Comparison of ENCODE assay signal across 8 cellular contexts in genomic region chr11:3163241-3163981, GRCh38. TPM values are rescaled to one million over a fixed set of nuclear protein-coding genes. Genes with fewer than 3 reads are reported as not detected.
DNase-seq lines count a peak whose midpoint lies in the region; ATAC-seq and TF ChIP-seq lines count a peak whose summit lies in the region.

No MANE protein-coding gene starts in this region.

- TF ChIP-seq CTCF in smooth muscle cell (IDR thresholded peaks at IDR 0.05; ENCODE audit: borderline replicate concordance, insufficient read depth, poor library complexity, severe bottlenecking): no peak

- no peaks in the 10 kb centered on the region for H3F3A ChIP-seq in smooth muscle cell (ENCODE audit: low read depth)

- H2AFZ ChIP-seq in smooth muscle cell (ENCODE audit: low read depth): no peak overlapping the region

- peaks cover 15% of the 10 kb centered on the region for H3K27me3 Mint-ChIP-seq in activated T-helper 17 cell treated with anti-CD3 and anti-CD28 coated beads, Interleukin-2, amount 50 U/mL, for 72 hours

- H3K4me3 Mint-ChIP-seq in activated T-helper 17 cell treated with anti-CD3 and anti-CD28 coated beads, Interleukin-2, amount 50 U/mL, for 72 hours: peak overlapping the region; percentile 45

- H3K9me3 ChIP-seq in right cardiac atrium (ENCODE audit: control insufficient read depth, low read length) (no peaks in the 10 kb centered on the region), smooth muscle cell (replicated peaks; ENCODE audit: low read depth) (no peaks in the 10 kb centered on the region)

- H3K79me2 ChIP-seq in smooth muscle cell (ENCODE audit: low read depth): peaks cover 55% of the 10 kb centered on the region

- peaks cover 16% of the 10 kb centered on the region for H3K4me1 ChIP-seq in right cardiac atrium (ENCODE audit: control insufficient read depth, insufficient read depth, low read length)
- H3K4me1 ChIP-seq in smooth muscle cell (ENCODE audit: low read depth): peaks cover 35% of the 10 kb centered on the region

- no peak overlapping the region for H3K27ac Mint-ChIP-seq in activated T-helper 17 cell treated with anti-CD3 and anti-CD28 coated beads, Interleukin-2, amount 50 U/mL, for 72 hours

- DNase-seq in HUDEP-2 (lab: John Stamatoyannopoulos, UW; ENCODE audit: unreplicated experiment in 76 of 76) (peak in 44 of 76 experiments; percentile 2 to 61 (median 32)), right cardiac atrium (peak in 2 of 3 donors; percentile 11 to 46), smooth muscle cell (lab: John Stamatoyannopoulos, UW; ENCODE audit: unreplicated experiment) (no peak), DMS79 treated with DMSO at 0.1 percent for 48 hours (lab: John Stamatoyannopoulos, UW) (no peak), cortex of kidney (lab: John Stamatoyannopoulos, UW) (no peak)
- DNase-seq in NK-92 treated with Interleukin-12 subunit alpha and Interleukin-12 subunit beta, amount 100 ng/mL, for 24 hours (lab: John Stamatoyannopoulos, UW): no peak

- peak overlapping the region; percentile 100 for H3K4me2 ChIP-seq in smooth muscle cell

- H3K4me1 Mint-ChIP-seq in activated T-helper 17 cell treated with anti-CD3 and anti-CD28 coated beads, Interleukin-2, amount 50 U/mL, for 72 hours: peaks cover 7% of the 10 kb centered on the region

- H3K9ac ChIP-seq in smooth muscle cell (ENCODE audit: low read depth): no peak overlapping the region

- intact Hi-C loops in right cardiac atrium (cut with DNase I): no loop called here

- no peaks in the 10 kb centered on the region for H3K9me3 Mint-ChIP-seq in activated T-helper 17 cell treated with anti-CD3 and anti-CD28 coated beads, Interleukin-2, amount 50 U/mL, for 72 hours

- ATAC-seq in activated T-helper 17 cell treated with anti-CD3 and anti-CD28 coated beads, Interleukin-2, amount 50 U/mL, for 72 hours (replicated peaks): no peak
- ATAC-seq in right cardiac atrium (no peak), GM21515 (IDR thresholded peaks at IDR 0.05; ENCODE audit: unreplicated experiment) (no peak)

- WGBS in right cardiac atrium: 51% methylated on average over 15 of the region's 15 CpGs
- WGBS in smooth muscle cell (ENCODE audit: low lambda C conversion rate): 38% methylated on average over 15 of the region's 15 CpGs

- H3K4me3 ChIP-seq in right cardiac atrium (ENCODE audit: low read length): peak overlapping the region; percentile 94
- H3K4me3 ChIP-seq in smooth muscle cell: peak overlapping the region; percentile 83

- peaks cover 59% of the 10 kb centered on the region for H4K20me1 ChIP-seq in smooth muscle cell (ENCODE audit: low read depth)

- H3K27ac ChIP-seq in right cardiac atrium (ENCODE audit: low read length) (no peak overlapping the region), smooth muscle cell (ENCODE audit: low read depth) (no peak overlapping the region)

- H3K36me3 ChIP-seq in smooth muscle cell (ENCODE audit: low read depth): no peaks in the 10 kb centered on the region

- H3K27me3 ChIP-seq in right cardiac atrium (ENCODE audit: control insufficient read depth, insufficient read depth) (no peaks in the 10 kb centered on the region), smooth muscle cell (ENCODE audit: low read depth) (no peaks in the 10 kb centered on the region)

- no peaks in the 10 kb centered on the region for H3K36me3 Mint-ChIP-seq in activated T-helper 17 cell treated with anti-CD3 and anti-CD28 coated beads, Interleukin-2, amount 50 U/mL, for 72 hours (ENCODE audit: low read depth)

RNA-seq across cellular contexts. Expression of gene OSBPL5, which starts 1.7 kb away (rescaled TPM):
- total RNA-seq in activated T-helper 17 cell treated with anti-CD3 and anti-CD28 coated beads, Interleukin-2, amount 50 U/mL, for 72 hours: 1 to 10 TPM; 3.3 to 5.3 TPM
- total RNA-seq in right cardiac atrium (10 to 100 TPM; 14.1 to 19.1 (median 15.4) TPM), smooth muscle cell (24.2 and 27.3 TPM in 2 replicates)
- polyA plus RNA-seq in right cardiac atrium (10.3 TPM), smooth muscle cell (43.4 and 46.0 TPM in 2 replicates)

RNA-seq across cellular contexts. Expression of gene MRGPRG, which starts 55.2 kb away (rescaled TPM):
- not detected for total RNA-seq in activated T-helper 17 cell treated with anti-CD3 and anti-CD28 coated beads, Interleukin-2, amount 50 U/mL, for 72 hours
- total RNA-seq in right cardiac atrium (not detected), smooth muscle cell (not detected in 2 replicates)
- polyA plus RNA-seq in right cardiac atrium (not detected), smooth muscle cell (not detected in 2 replicates)

Comparison
In these comparisons a context has a peak if more than half of its experiments do, and no peak if none do; other contexts are left out.
1. DNase-seq: peak in HUDEP-2 (44 of 76) and right cardiac atrium (2 of 3); none in smooth muscle cell (single experiment), NK-92 treated with Interleukin-12 subunit alpha and Interleukin-12 subunit beta, amount 100 ng/mL, for 24 hours (single experiment), DMS79 treated with DMSO at 0.1 percent for 48 hours (single experiment) and cortex of kidney (single experiment).